ENCODE assay signal across 8 cellular contexts in genomic region chr3:184362668-184363540, GRCh38. TPM values are rescaled to one million over a fixed set of nuclear protein-coding genes. Genes with fewer than 3 reads are reported as not detected.
DNase-seq lines count a peak whose midpoint lies in the region; ATAC-seq and TF ChIP-seq lines count a peak whose summit lies in the region.

No MANE protein-coding gene starts in this region.

- H3K27me3 ChIP-seq in heart left ventricle, result no peaks in the 10 kb centered on the region
- H3K27me3 ChIP-seq in upper lobe of right lung, result no peaks in the 10 kb centered on the region

- H3K36me3 ChIP-seq in heart left ventricle, result peaks cover 0 to 33% (median 30%) of the 10 kb centered on the region in 9 donors
- H3K36me3 ChIP-seq in upper lobe of right lung, result peaks cover 26% of the 10 kb centered on the region

- H3K4me3 ChIP-seq in heart left ventricle, result peak overlapping the region; percentile 63 to 100 (median 91)
- peak overlapping the region; percentile 93 for H3K4me3 ChIP-seq in upper lobe of right lung

- DNase-seq in NCI-H1417 (lab: John Stamatoyannopoulos, UW) (peak; percentile 98 to 99 (median 99)), SW 1271 (lab: John Stamatoyannopoulos, UW) (peak; percentile 93 to 98), heart left ventricle (peak; percentile 95 to 97 (median 97)), posterior cingulate gyrus (peak; percentile 91 to 99 (median 95)), upper lobe of right lung (peak; percentile 98)

- ATAC-seq in HG02763 (IDR thresholded peaks at IDR 0.05; ENCODE audit: unreplicated experiment) (peak; percentile 88), heart left ventricle (peak; percentile 77 to 85 (median 79)), upper lobe of right lung (peak; percentile 83)

- H3K27ac ChIP-seq in adipose tissue (ENCODE audit: low read depth, low read length) (peak overlapping the region; percentile 60), heart left ventricle (peak overlapping the region; percentile 97 to 100 (median 100)), upper lobe of right lung (peak overlapping the region; percentile 100)

- intact Hi-C loops in heart left ventricle (cut with DNase I), result loop anchor here in 3 of 10 donors (2.0 to 10.0 kb wide), 5 partner anchors 48 to 414 kb away; partner anchors contain the start of gene EIF4G1 (in 2 of the 3)
- intact Hi-C loops in posterior cingulate gyrus (cut with DNase I), result loop anchor here (10.0 kb wide), 1 partner anchor 442 kb away; no protein-coding TSS in a partner anchor
- intact Hi-C loops in upper lobe of right lung (cut with DNase I), result no loop called here

- TF ChIP-seq POLR2A in heart left ventricle (IDR thresholded peaks at IDR 0.05), result peak in 1 of 2 donors; percentile 83

- H3K4me1 ChIP-seq in heart left ventricle, result peaks cover 0 to 31% (median 22%) of the 10 kb centered on the region in 12 donors
- H3K4me1 ChIP-seq in upper lobe of right lung, result peaks cover 21% of the 10 kb centered on the region

- peak; percentile 68 for TF ChIP-seq CTCF in GM12874 (IDR thresholded peaks at IDR 0.05; ENCODE audit: insufficient read depth, low read depth, low read length)
- peak in 11 of 12 donors; percentile 35 to 80 (median 63) for TF ChIP-seq CTCF in heart left ventricle (IDR thresholded peaks at IDR 0.05)
- peak; percentile 68 for TF ChIP-seq CTCF in upper lobe of right lung (IDR thresholded peaks at IDR 0.05)

- no peaks in the 10 kb centered on the region for H3K9me3 ChIP-seq in heart left ventricle
- no peaks in the 10 kb centered on the region for H3K9me3 ChIP-seq in upper lobe of right lung

- WGBS in adipose tissue, 3 donors, result 0 to 1% (median 0%) methylated on average over 59 to 67 of the region's 67 CpGs
- WGBS in heart left ventricle, 4 donors, result 0% methylated on average over 42 to 67 of the region's 67 CpGs

RNA-seq across cellular contexts. Expression of gene POLR2H, which starts 1.4 kb away (rescaled TPM):
- polyA plus RNA-seq in adipose tissue, result 10 to 100 TPM; 55.7 to 89.0 (median 61.4) TPM
- 10 to 100 TPM; 15.2 to 40.3 (median 22.1) TPM for total RNA-seq in heart left ventricle
- 10 to 100 TPM; 37.9 to 51.4 TPM for polyA plus RNA-seq in heart left ventricle
- total RNA-seq in upper lobe of right lung, result 63.2 TPM

RNA-seq across cellular contexts. Expression of gene CLCN2, which starts 1.5 kb away (rescaled TPM):
- 1 to 10 TPM; 2.8 to 4.3 (median 3.1) TPM for polyA plus RNA-seq in adipose tissue
- total RNA-seq in heart left ventricle, result 1 to 10 TPM; 1.3 to 3.6 (median 2.0) TPM
- 1 to 10 TPM; 1.2 to 2.7 TPM for polyA plus RNA-seq in heart left ventricle
- 3.8 TPM for total RNA-seq in upper lobe of right lung

RNA-seq across cellular contexts. Expression of gene THPO, which starts 15.1 kb away (rescaled TPM):
- polyA plus RNA-seq in adipose tissue (1 to 10 TPM in 2 of 3 donors, under 1 TPM in 1; 0.98 to 1.3 (median 1.0) TPM), heart left ventricle (under 1 TPM; 0.19 to 0.36 TPM)
- total RNA-seq in heart left ventricle (under 1 TPM in 4 of 9 donors, not detected in 5; 0.12 to 0.68 (median 0.29) TPM), upper lobe of right lung (0.20 TPM)

RNA-seq across cellular contexts. Expression of gene CHRD, which starts 16.9 kb away (rescaled TPM):
- 10 to 100 TPM; 10.1 to 30.1 (median 14.2) TPM for polyA plus RNA-seq in adipose tissue
- 1 to 10 TPM; 2.0 to 7.4 (median 4.8) TPM for total RNA-seq in heart left ventricle
- polyA plus RNA-seq in heart left ventricle, result 1 to 10 TPM; 3.9 to 6.3 TPM
- 5.3 TPM for total RNA-seq in upper lobe of right lung

RNA-seq across cellular contexts. Expression of gene FAM131A, which starts 25.5 kb away (rescaled TPM):
- polyA plus RNA-seq in adipose tissue, result 10 to 100 TPM in 2 of 3 donors, 1 to 10 TPM in 1; 7.6 to 16.5 (median 13.9) TPM
- 10 to 100 TPM; 21.9 to 53.2 (median 30.9) TPM for total RNA-seq in heart left ventricle
- polyA plus RNA-seq in heart left ventricle, result 10 to 100 TPM; 24.1 to 36.9 TPM
- 19.0 TPM for total RNA-seq in upper lobe of right lung

Comparison
In these comparisons a context has a peak if more than half of its experiments do, and no peak if none do; other contexts are left out.
1. Peak in every context shown above with its lines: DNase-seq, ATAC-seq, H3K4me3 ChIP-seq and H3K27ac ChIP-seq.